In the genomic region with DNA sequence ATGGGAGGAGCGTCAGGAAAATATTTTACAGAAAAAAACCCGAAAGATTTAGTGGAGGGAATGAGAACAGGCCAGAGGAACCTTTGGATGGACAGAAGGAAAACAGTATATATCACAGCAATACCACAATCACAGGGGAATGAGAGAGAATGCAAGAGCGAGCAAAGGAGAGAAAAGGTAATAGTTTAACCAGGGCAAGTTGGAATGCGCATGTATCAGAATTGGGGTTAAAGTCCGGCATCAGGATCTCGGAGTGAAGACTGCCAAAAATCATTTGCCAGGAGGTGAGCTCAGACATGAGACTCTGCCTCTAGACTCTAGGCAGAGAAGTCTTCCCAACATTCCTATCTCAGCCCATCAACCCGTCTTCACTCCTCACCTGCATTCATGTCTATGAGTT, we compare ENCODE assay signal across 12 cellular contexts. TPM values are rescaled to one million over a fixed set of nuclear protein-coding genes. Genes with fewer than 3 reads are reported as not detected.
DNase-seq lines count a peak whose midpoint lies in the region; ATAC-seq, FAIRE-seq and TF ChIP-seq lines count a peak whose summit lies in the region.
"Had no signal": no experiment of that assay in that cellular context is flagged by ENCODE, and none has a peak within 500 bp of the region (broad histone marks: within the 10 kb centered on the region; RNA-seq: fewer than 3 reads in every experiment).

No MANE protein-coding gene starts in this region.

- H3K4me3 ChIP-seq in DOHH2 (ENCODE audit: low read length) = peak overlapping the region; percentile 58
- no peak overlapping the region for H3K4me3 ChIP-seq in HepG2 (replicated peaks in 1 of 3; ENCODE audit: insufficient read depth in 1 of 3, low read depth in 2 of 3, low read length in 3 of 3)
- H3K4me3 ChIP-seq in skin epidermis = no peak overlapping the region

- no peak for ATAC-seq in activated T-helper 17 cell treated with anti-CD3 and anti-CD28 coated beads, Interleukin-2, amount 50 U/mL, for 72 hours (replicated peaks)
- ATAC-seq in HepG2 = peak; percentile 9; the same call in 2 of the 3 replicates
- ATAC-seq in GM19467 (IDR thresholded peaks at IDR 0.05; ENCODE audit: unreplicated experiment) = no peak
- no peak for ATAC-seq in HG02884 (IDR thresholded peaks at IDR 0.05; ENCODE audit: unreplicated experiment)
- ATAC-seq in HG03521 (IDR thresholded peaks at IDR 0.05; ENCODE audit: unreplicated experiment) = no peak

- H3K9me3 Mint-ChIP-seq in activated T-helper 17 cell treated with anti-CD3 and anti-CD28 coated beads, Interleukin-2, amount 50 U/mL, for 72 hours = no peaks in the 10 kb centered on the region

- no peaks in the 10 kb centered on the region for H3K36me3 Mint-ChIP-seq in activated T-helper 17 cell treated with anti-CD3 and anti-CD28 coated beads, Interleukin-2, amount 50 U/mL, for 72 hours (ENCODE audit: low read depth)

- no TSS peak for BruUV-seq in HepG2 (replicated peaks; lab: Mats Ljungman, UMichigan)

- H3K4me2 ChIP-seq in DOHH2 (ENCODE audit: low read length) = peak overlapping the region; percentile 86
- H3K4me2 ChIP-seq in HepG2 (ENCODE audit: low read depth, low read length) = no peak overlapping the region

- H3K27me3 Mint-ChIP-seq in activated T-helper 17 cell treated with anti-CD3 and anti-CD28 coated beads, Interleukin-2, amount 50 U/mL, for 72 hours = no peaks in the 10 kb centered on the region

- peaks cover 36% of the 10 kb centered on the region for H3F3A ChIP-seq in DOHH2 (ENCODE audit: control insufficient read depth, insufficient read depth)

- H3K27ac Mint-ChIP-seq in activated T-helper 17 cell treated with anti-CD3 and anti-CD28 coated beads, Interleukin-2, amount 50 U/mL, for 72 hours = peak overlapping the region; percentile 35

- no peak overlapping the region for H3K9ac ChIP-seq in HepG2 (ENCODE audit: insufficient read depth, low read depth, low read length)

- CTCF ChIA-PET in HepG2 (lab: Yijun Ruan, JAX; ENCODE audit: low intra/inter-chr PET ratio, low total read pairs) = interaction anchor here (0.7 to 2.2 kb wide), 7 partner anchors 14 to 303 kb away, joined by 4 to 13 read pairs (median 6); a partner anchor contains a TSS

- no peaks in the 10 kb centered on the region for H3K9me2 ChIP-seq in DOHH2 (replicated peaks; ENCODE audit: control insufficient read depth, low read length)

- H3K4me1 ChIP-seq in DOHH2 (ENCODE audit: control insufficient read depth, low read length) (peaks cover 99% of the 10 kb centered on the region), HepG2 (ENCODE audit: insufficient read depth, low read length) (peaks cover 50% of the 10 kb centered on the region)

- H3K79me2 ChIP-seq in DOHH2 (ENCODE audit: control insufficient read depth, low read length) (peaks cover 44% of the 10 kb centered on the region), HepG2 (ENCODE audit: insufficient read depth, low read length) (no peaks in the 10 kb centered on the region)

- WGBS in HepG2 (ENCODE audit: low lambda C conversion rate) = 69% methylated on average over 7 of the region's 7 CpGs

- intact Hi-C loops in HepG2 (cut with micrococcal nuclease; ENCODE audit: unreplicated experiment) = loop anchor here (1.0 to 10.0 kb wide), 2 partner anchors 108 to 171 kb away; a partner anchor contains a TSS

- H4K20me1 ChIP-seq in DOHH2 (ENCODE audit: control insufficient read depth, insufficient read depth, low read depth, low read length) (no peaks in the 10 kb centered on the region), HepG2 (ENCODE audit: insufficient read depth, low read length) (peaks cover 5% of the 10 kb centered on the region; the same call in 1 of the 2 replicates)

- TF ChIP-seq EP300 in HepG2 (IDR thresholded peaks at IDR 0.05; ENCODE audit: low read depth in 2 of 2, low read length in 2 of 2) (no peak), HepG2 (CRISPR knock-in tag; IDR thresholded peaks at IDR 0.05; ENCODE audit: borderline replicate concordance) (no peak)

- no peak for TF ChIP-seq POLR2A in HepG2 (IDR thresholded peaks at IDR 0.05; ENCODE audit: insufficient read depth in 1 of 2, low read depth in 2 of 2, low read length in 2 of 2)

- no peak for TF ChIP-seq RAD21 in HepG2 (CRISPR knock-in tag; IDR thresholded peaks at IDR 0.05)

- POLR2A ChIA-PET in HepG2 (lab: Yijun Ruan, JAX) = interaction anchor here (0.6 kb wide), 1 partner anchor 496 kb away, joined by 3 read pairs; no protein-coding TSS in a partner anchor

- in situ Hi-C loops in HepG2 (cut with HindIII; ENCODE audit: extremely low pct_ligation_motif_present, low pct_unique_long_range_greater_than_20kb) = loop anchor here (10.0 kb wide), 1 partner anchor 171 kb away; a partner anchor contains a TSS

- no peak overlapping the region for H3K4me3 Mint-ChIP-seq in activated T-helper 17 cell treated with anti-CD3 and anti-CD28 coated beads, Interleukin-2, amount 50 U/mL, for 72 hours

- H3K27me3 ChIP-seq in DOHH2 (ENCODE audit: control insufficient read depth, low read length) (no peaks in the 10 kb centered on the region), HepG2 (ENCODE audit: control insufficient read depth in 1 of 2, insufficient read depth in 2 of 2, low read length in 2 of 2) (no peaks in the 10 kb centered on the region)

- H2AFZ ChIP-seq in HepG2 (ENCODE audit: low read length) = no peak overlapping the region

- H3K27ac ChIP-seq in DOHH2 (ENCODE audit: low read depth, low read length) (peak overlapping the region; percentile 98), HepG2 (ENCODE audit: extremely low read length, insufficient read depth, low read length) (peak overlapping the region; percentile 27), skin epidermis (peak overlapping the region in 18 of 21 experiments; percentile 11 to 84 (median 66))
- H3K27ac ChIP-seq: VCaP had no signal

- no peak for TF ChIP-seq CTCF in DOHH2 (IDR thresholded peaks at IDR 0.05; ENCODE audit: low read depth, low read length, poor library complexity, severe bottlenecking)
- no peak for TF ChIP-seq CTCF in HepG2 (CRISPR knock-in tag; IDR thresholded peaks at IDR 0.05)

- no peak for FAIRE-seq in HepG2 (lab: Jason Lieb, UNC)
- FAIRE-seq: endothelial cell of umbilical vein had no signal

- H3K4me1 Mint-ChIP-seq in activated T-helper 17 cell treated with anti-CD3 and anti-CD28 coated beads, Interleukin-2, amount 50 U/mL, for 72 hours = peaks cover 25% of the 10 kb centered on the region

- DNase-seq in HepG2 (ENCODE audit: low spot score) (peak; percentile 13), NCI-H446 treated with DMSO at 0.1 percent for 48 hours (lab: John Stamatoyannopoulos, UW) (no peak)
- DNase-seq: activated naive CD4-positive, alpha-beta T cell treated with Interleukin-2 at 50 U/mL for 16 hours; NCI-H1105 had no signal

- H3K9me3 ChIP-seq in DOHH2 (ENCODE audit: control insufficient read depth, insufficient read depth, low read length) = no peaks in the 10 kb centered on the region
- no peaks in the 10 kb centered on the region for H3K9me3 ChIP-seq in HepG2 (ENCODE audit: low read length)

- H3K36me3 ChIP-seq in DOHH2 (ENCODE audit: control insufficient read depth, low read length) = peaks cover 93% of the 10 kb centered on the region
- H3K36me3 ChIP-seq in HepG2 (replicated peaks in 1 of 2; ENCODE audit: control insufficient read depth in 1 of 2, insufficient read depth in 2 of 2, low read length in 2 of 2) = peaks cover 35 to 78% of the 10 kb centered on the region in 2 experiments

RNA-seq across cellular contexts. Expression of a gene that starts 36.8 kb away (rescaled TPM):
- total RNA-seq in activated T-helper 17 cell treated with anti-CD3 and anti-CD28 coated beads, Interleukin-2, amount 50 U/mL, for 72 hours = not detected
- total RNA-seq in HepG2 (2016; rRNA removed; fragmentation: Illumina TruSeq; extraction: Trizol) = not detected in 2 replicates
- not detected in 2 replicates for total RNA-seq in HepG2 (2016; cell fraction: cytosol; rRNA removed; fragmentation: Illumina TruSeq; extraction: Trizol; ENCODE audit: low read depth)
- 0.06 TPM in 1 of 2 replicates, not detected in the other for total RNA-seq in HepG2 (2016; cell fraction: insoluble cytoplasmic fraction; rRNA removed; fragmentation: Illumina TruSeq; extraction: Trizol)
- total RNA-seq in HepG2 (2016; cell fraction: membrane; rRNA removed; fragmentation: Illumina TruSeq; extraction: Trizol) = not detected in 2 replicates
- 0.13 TPM in 1 of 2 replicates, not detected in the other for total RNA-seq in HepG2 (2016; cell fraction: nucleus; rRNA removed; fragmentation: Illumina TruSeq; extraction: Trizol)
- 0.03 TPM in 1 of 2 replicates, not detected in the other for polyA plus RNA-seq in HepG2 (2011; rRNA removed)
- not detected in 2 replicates for polyA plus RNA-seq in HepG2 (2011; cell fraction: cytosol; rRNA removed)
- polyA plus RNA-seq in HepG2 (2011; cell fraction: nucleus; rRNA removed) = 0.21 and 0.23 TPM in 2 replicates
- not detected in 2 replicates for polyA plus RNA-seq in HepG2 (2012)
- not detected in 2 replicates for polyA plus RNA-seq in HepG2 (2016; cell fraction: cytosol; fragmentation: Illumina TruSeq; extraction: Trizol; ENCODE audit: low read depth)
- polyA plus RNA-seq in HepG2 (2016; cell fraction: insoluble cytoplasmic fraction; fragmentation: Illumina TruSeq; extraction: Trizol; ENCODE audit: low read depth) = not detected in 2 replicates
- polyA plus RNA-seq in HepG2 (2016; cell fraction: membrane; fragmentation: Illumina TruSeq; extraction: Trizol; ENCODE audit: low read depth) = not detected in 2 replicates
- polyA plus RNA-seq in HepG2 (2016; cell fraction: nucleus; fragmentation: Illumina TruSeq; extraction: Trizol; ENCODE audit: insufficient read depth, low read depth) = 0.25 TPM in 1 of 2 replicates, not detected in the other
- polyA minus RNA-seq in HepG2 (2011; rRNA and poly(A)+ RNA removed; ENCODE audit: low replicate concordance) = 0.74 TPM in 1 of 2 replicates, not detected in the other
- polyA minus RNA-seq in HepG2 (2011; cell fraction: cytosol; rRNA and poly(A)+ RNA removed) = not detected in 2 replicates
- 0.37 and 0.39 TPM in 2 replicates for polyA minus RNA-seq in HepG2 (2011; cell fraction: nucleus; rRNA and poly(A)+ RNA removed)

RNA-seq across cellular contexts. Expression of a gene that starts 40.8 kb away (rescaled TPM):
- not detected for total RNA-seq in activated T-helper 17 cell treated with anti-CD3 and anti-CD28 coated beads, Interleukin-2, amount 50 U/mL, for 72 hours
- 0.07 TPM in 1 of 2 replicates, not detected in the other for total RNA-seq in HepG2 (2016; rRNA removed; fragmentation: Illumina TruSeq; extraction: Trizol)
- not detected in 2 replicates for total RNA-seq in HepG2 (2016; cell fraction: cytosol; rRNA removed; fragmentation: Illumina TruSeq; extraction: Trizol; ENCODE audit: low read depth)
- total RNA-seq in HepG2 (2016; cell fraction: insoluble cytoplasmic fraction; rRNA removed; fragmentation: Illumina TruSeq; extraction: Trizol) = 0.11 TPM in 1 of 2 replicates, not detected in the other
- not detected in 2 replicates for total RNA-seq in HepG2 (2016; cell fraction: membrane; rRNA removed; fragmentation: Illumina TruSeq; extraction: Trizol)
- 0.44 and 0.47 TPM in 2 replicates for total RNA-seq in HepG2 (2016; cell fraction: nucleus; rRNA removed; fragmentation: Illumina TruSeq; extraction: Trizol)
- 0.10 TPM in 1 of 2 replicates, not detected in the other for polyA plus RNA-seq in HepG2 (2011; rRNA removed)
- not detected in 2 replicates for polyA plus RNA-seq in HepG2 (2011; cell fraction: cytosol; rRNA removed)
- 0.07 and 0.11 TPM in 2 replicates for polyA plus RNA-seq in HepG2 (2011; cell fraction: nucleus; rRNA removed)
- polyA plus RNA-seq in HepG2 (2012) = not detected in 2 replicates
- polyA plus RNA-seq in HepG2 (2016; cell fraction: cytosol; fragmentation: Illumina TruSeq; extraction: Trizol; ENCODE audit: low read depth) = not detected in 2 replicates
- not detected in 2 replicates for polyA plus RNA-seq in HepG2 (2016; cell fraction: insoluble cytoplasmic fraction; fragmentation: Illumina TruSeq; extraction: Trizol; ENCODE audit: low read depth)
- not detected in 2 replicates for polyA plus RNA-seq in HepG2 (2016; cell fraction: membrane; fragmentation: Illumina TruSeq; extraction: Trizol; ENCODE audit: low read depth)
- not detected in 2 replicates for polyA plus RNA-seq in HepG2 (2016; cell fraction: nucleus; fragmentation: Illumina TruSeq; extraction: Trizol; ENCODE audit: insufficient read depth, low read depth)
- 0.21 and 0.34 TPM in 2 replicates for polyA minus RNA-seq in HepG2 (2011; rRNA and poly(A)+ RNA removed; ENCODE audit: low replicate concordance)
- not detected in 2 replicates for polyA minus RNA-seq in HepG2 (2011; cell fraction: cytosol; rRNA and poly(A)+ RNA removed)
- 0.39 and 0.99 TPM in 2 replicates for polyA minus RNA-seq in HepG2 (2011; cell fraction: nucleus; rRNA and poly(A)+ RNA removed)

RNA-seq across cellular contexts. Expression of a gene that starts 49.9 kb away (rescaled TPM):
- under 1 TPM in 1 of 2 donors, not detected in 1; 0.56 TPM for total RNA-seq in activated T-helper 17 cell treated with anti-CD3 and anti-CD28 coated beads, Interleukin-2, amount 50 U/mL, for 72 hours
- total RNA-seq in HepG2 (2016; rRNA removed; fragmentation: Illumina TruSeq; extraction: Trizol) = 0.20 and 0.21 TPM in 2 replicates
- total RNA-seq in HepG2 (2016; cell fraction: cytosol; rRNA removed; fragmentation: Illumina TruSeq; extraction: Trizol; ENCODE audit: low read depth) = not detected in 2 replicates
- 0.15 and 0.80 TPM in 2 replicates for total RNA-seq in HepG2 (2016; cell fraction: insoluble cytoplasmic fraction; rRNA removed; fragmentation: Illumina TruSeq; extraction: Trizol)
- total RNA-seq in HepG2 (2016; cell fraction: membrane; rRNA removed; fragmentation: Illumina TruSeq; extraction: Trizol) = 0.22 and 0.34 TPM in 2 replicates
- total RNA-seq in HepG2 (2016; cell fraction: nucleus; rRNA removed; fragmentation: Illumina TruSeq; extraction: Trizol) = 0.63 and 0.87 TPM in 2 replicates
- 0.20 and 0.30 TPM in 2 replicates for polyA plus RNA-seq in HepG2 (2011; rRNA removed)
- 0.11 and 0.19 TPM in 2 replicates for polyA plus RNA-seq in HepG2 (2011; cell fraction: cytosol; rRNA removed)
- 0.21 and 0.23 TPM in 2 replicates for polyA plus RNA-seq in HepG2 (2011; cell fraction: nucleus; rRNA removed)
- 0.11 and 0.71 TPM in 2 replicates for polyA plus RNA-seq in HepG2 (2012)
- polyA plus RNA-seq in HepG2 (2016; cell fraction: cytosol; fragmentation: Illumina TruSeq; extraction: Trizol; ENCODE audit: low read depth) = 0.09 and 0.20 TPM in 2 replicates
- 0.51 and 0.79 TPM in 2 replicates for polyA plus RNA-seq in HepG2 (2016; cell fraction: insoluble cytoplasmic fraction; fragmentation: Illumina TruSeq; extraction: Trizol; ENCODE audit: low read depth)
- 0.39 and 0.57 TPM in 2 replicates for polyA plus RNA-seq in HepG2 (2016; cell fraction: membrane; fragmentation: Illumina TruSeq; extraction: Trizol; ENCODE audit: low read depth)
- polyA plus RNA-seq in HepG2 (2016; cell fraction: nucleus; fragmentation: Illumina TruSeq; extraction: Trizol; ENCODE audit: insufficient read depth, low read depth) = 3.5 and 4.2 TPM in 2 replicates
- polyA minus RNA-seq in HepG2 (2011; rRNA and poly(A)+ RNA removed; ENCODE audit: low replicate concordance) = 0.24 TPM in 1 of 2 replicates, not detected in the other
- polyA minus RNA-seq in HepG2 (2011; cell fraction: cytosol; rRNA and poly(A)+ RNA removed) = 0.20 TPM in 1 of 2 replicates, not detected in the other
- 0.77 and 0.87 TPM in 2 replicates for polyA minus RNA-seq in HepG2 (2011; cell fraction: nucleus; rRNA and poly(A)+ RNA removed)

Comparison
In these comparisons a context has a peak if more than half of its experiments do, and no peak if none do; other contexts are left out.
1. H3K27ac ChIP-seq: peak in every context shown above with its lines; median percentile 98 in DOHH2; 66 in skin epidermis; 27 in HepG2.